ENCODE assay signal across 20 cellular contexts in the genomic region with DNA sequence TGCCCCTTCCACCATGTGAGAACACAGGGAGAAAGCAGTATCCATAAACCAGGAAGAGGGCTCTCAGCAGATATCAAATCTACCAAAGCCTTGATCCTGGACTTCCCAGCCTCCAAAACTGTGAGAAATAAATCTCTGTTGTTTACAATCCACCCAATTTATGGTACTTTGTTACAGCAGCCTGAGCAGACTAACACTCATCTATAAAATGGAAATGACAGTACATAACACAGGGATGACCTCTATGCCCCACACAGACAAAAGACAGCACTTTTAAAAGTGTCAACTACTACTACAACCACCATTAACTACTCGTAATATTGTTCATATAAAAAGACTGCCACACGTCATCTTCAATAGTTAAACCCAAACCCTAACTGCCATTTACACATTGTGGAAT. TPM values are rescaled to one million over a fixed set of nuclear protein-coding genes. Genes with fewer than 3 reads are reported as not detected.
DNase-seq lines count a peak whose midpoint lies in the region; ATAC-seq and TF ChIP-seq lines count a peak whose summit lies in the region.
"Had no signal": no experiment of that assay in that cellular context is flagged by ENCODE, and none has a peak within 500 bp of the region (broad histone marks: within the 10 kb centered on the region; RNA-seq: fewer than 3 reads in every experiment).

No MANE protein-coding gene starts in this region.

- ATAC-seq in GM21737 (IDR thresholded peaks at IDR 0.05; ENCODE audit: unreplicated experiment), result no peak
- ATAC-seq: CD8-positive, alpha-beta T cell; GM12878 had no signal

- no peak overlapping the region for H3K18ac ChIP-seq in mesendoderm (ENCODE audit: low read length)

- H3K23ac ChIP-seq in mesendoderm (ENCODE audit: low read length), result no peak overlapping the region

- CTCF ChIA-PET in HEK293T (lab: Yijun Ruan, JAX), result interaction anchor here (0.8 kb wide), 1 partner anchor 8 kb away, joined by 3 read pairs; no protein-coding TSS in a partner anchor

- peak overlapping the region; percentile 36 for H3K56ac ChIP-seq in mesendoderm (ENCODE audit: low read length)

- H3K36me3 Mint-ChIP-seq in activated naive CD4-positive, alpha-beta T cell treated with anti-CD3 and anti-CD28 coated beads, Interleukin-2, amount 50 U/mL, for 24 hours, result peaks cover 11% of the 10 kb centered on the region
- peaks cover 2% of the 10 kb centered on the region for H3K36me3 Mint-ChIP-seq in progenitor cell of endocrine pancreas (ENCODE audit: insufficient read depth)

- TF ChIP-seq CTCF in progenitor cell of endocrine pancreas (IDR thresholded peaks at IDR 0.05; ENCODE audit: unreplicated experiment), result no peak
- no peak for TF ChIP-seq CTCF in ovary (IDR thresholded peaks at IDR 0.05)

- H3K4me2 ChIP-seq in mesendoderm (ENCODE audit: low read length), result no peak overlapping the region

- peaks cover 17% of the 10 kb centered on the region for H3K79me1 ChIP-seq in mesendoderm (ENCODE audit: low read length)

- H3K9me3 Mint-ChIP-seq in activated naive CD4-positive, alpha-beta T cell treated with anti-CD3 and anti-CD28 coated beads, Interleukin-2, amount 50 U/mL, for 24 hours, result peaks cover 5% of the 10 kb centered on the region
- no peaks in the 10 kb centered on the region for H3K9me3 Mint-ChIP-seq in progenitor cell of endocrine pancreas (ENCODE audit: low read depth)
- H3K9me3 Mint-ChIP-seq: HFFc6 had no signal

- DNase-seq in activated naive CD4-positive, alpha-beta T cell (lab: John Stamatoyannopoulos, UW), result no peak
- DNase-seq in HEK293T (ENCODE audit: extremely low spot score), result no peak
- no peak for DNase-seq in mesendoderm
- DNase-seq in progenitor cell of endocrine pancreas (ENCODE audit: low spot score, unreplicated experiment), result no peak
- no peak for DNase-seq in GOT3 (lab: John Stamatoyannopoulos, UW)
- no peak for DNase-seq in ovary
- DNase-seq: 8988T; BE2C; CD8-positive, alpha-beta T cell; GDM1; GM23248; HFFc6; KBM-7; NCI-H1048; NCI-H1436 treated with DMSO at 0.1 percent for 48 hours; NCI-H2081 treated with DMSO at 0.1 percent for 48 hours; SHP77 had no signal

- H4K8ac ChIP-seq in mesendoderm (ENCODE audit: low read depth, low read length), result no peak overlapping the region

- H4K5ac ChIP-seq in mesendoderm (ENCODE audit: low read length), result no peak overlapping the region

- POLR2A ChIA-PET in HEK293T (lab: Yijun Ruan, JAX), result no interaction called here

- no peak overlapping the region for H2AK5ac ChIP-seq in mesendoderm (ENCODE audit: low read length)

- H3K9ac ChIP-seq in mesendoderm (ENCODE audit: low read length), result no peak overlapping the region
- H3K9ac ChIP-seq: GM23248 had no signal

- intact Hi-C loops in ovary (cut with DNase I), result no loop called here

- no peak for TF ChIP-seq EP300 in ovary (IDR thresholded peaks at IDR 0.05)

- H2BK120ac ChIP-seq in mesendoderm (ENCODE audit: low read depth, low read length), result no peak overlapping the region

- H3K27ac Mint-ChIP-seq in activated naive CD4-positive, alpha-beta T cell treated with anti-CD3 and anti-CD28 coated beads, Interleukin-2, amount 50 U/mL, for 24 hours, result peak overlapping the region; percentile 30
- peak overlapping the region; percentile 82 for H3K27ac Mint-ChIP-seq in progenitor cell of endocrine pancreas
- H3K27ac Mint-ChIP-seq: CD8-positive, alpha-beta T cell; HFFc6 had no signal

- no peaks in the 10 kb centered on the region for H3K9me3 ChIP-seq in ovary
- H3K9me3 ChIP-seq: BE2C had no signal

- no peak for TF ChIP-seq POLR2A in ovary (IDR thresholded peaks at IDR 0.05)

- no peak overlapping the region for H2BK15ac ChIP-seq in mesendoderm (replicated peaks; ENCODE audit: low read depth)

- H3K4ac ChIP-seq in mesendoderm (ENCODE audit: low read depth, low read length), result no peak overlapping the region

- H3K4me1 ChIP-seq in mesendoderm (ENCODE audit: control insufficient read depth, low read depth, low read length) (peaks cover 28% of the 10 kb centered on the region), ovary (ENCODE audit: insufficient read depth) (peaks cover 25% of the 10 kb centered on the region)
- H3K4me1 ChIP-seq: BE2C had no signal

- H3K4me1 Mint-ChIP-seq in activated naive CD4-positive, alpha-beta T cell treated with anti-CD3 and anti-CD28 coated beads, Interleukin-2, amount 50 U/mL, for 24 hours, result peaks cover 96% of the 10 kb centered on the region
- H3K4me1 Mint-ChIP-seq in progenitor cell of endocrine pancreas (ENCODE audit: low read depth), result peaks cover 46% of the 10 kb centered on the region

- no peaks in the 10 kb centered on the region for H3K27me3 Mint-ChIP-seq in activated naive CD4-positive, alpha-beta T cell treated with anti-CD3 and anti-CD28 coated beads, Interleukin-2, amount 50 U/mL, for 24 hours
- no peaks in the 10 kb centered on the region for H3K27me3 Mint-ChIP-seq in progenitor cell of endocrine pancreas

- H3K79me2 ChIP-seq in mesendoderm (ENCODE audit: control insufficient read depth, insufficient read depth, low read length), result peaks cover 84% of the 10 kb centered on the region

- no peak overlapping the region for H3K4me3 ChIP-seq in mesendoderm (ENCODE audit: low read length)
- H3K4me3 ChIP-seq in ovary, result no peak overlapping the region
- H3K4me3 ChIP-seq: GM12878, GM23248 had no signal

- no peak overlapping the region for H2BK5ac ChIP-seq in mesendoderm (ENCODE audit: low read length)

- H3K27ac ChIP-seq in mesendoderm (ENCODE audit: low read depth, low read length), result no peak overlapping the region
- H3K27ac ChIP-seq in ovary, result no peak overlapping the region
- H3K27ac ChIP-seq: GM23248 had no signal

- H3K27me3 ChIP-seq in mesendoderm (ENCODE audit: insufficient read depth, low read length, poor library complexity) (no peaks in the 10 kb centered on the region), ovary (no peaks in the 10 kb centered on the region)
- H3K27me3 ChIP-seq: BE2C had no signal

- WGBS in mesendoderm (ENCODE audit: extremely low coverage, insufficient coverage, low lambda C conversion rate), result no CpG with 5 or more reads among the region's 2 CpGs
- WGBS in ovary, 3 donors, result 94 to 97% (median 95%) methylated on average over 2 of the region's 2 CpGs

- H3K4me3 Mint-ChIP-seq in activated naive CD4-positive, alpha-beta T cell treated with anti-CD3 and anti-CD28 coated beads, Interleukin-2, amount 50 U/mL, for 24 hours, result no peak overlapping the region
- H3K4me3 Mint-ChIP-seq in progenitor cell of endocrine pancreas (ENCODE audit: low read depth), result no peak overlapping the region
- H3K4me3 Mint-ChIP-seq: CD8-positive, alpha-beta T cell; HFFc6 had no signal

- H3K36me3 ChIP-seq in mesendoderm (ENCODE audit: control insufficient read depth, insufficient read depth, low read length) (no peaks in the 10 kb centered on the region), ovary (no peaks in the 10 kb centered on the region)

TF ChIP-seq in HEK293T, 16 proteins besides CTCF, POLR2A, EP300 and RAD21:
- TF ChIP-seq ARNT (IDR thresholded peaks at IDR 0.05), result no peak
- no peak for TF ChIP-seq LEF1 (IDR thresholded peaks at IDR 0.05; ENCODE audit: borderline replicate concordance)
- TF ChIP-seq FOXK2 (IDR thresholded peaks at IDR 0.05), result no peak
- TF ChIP-seq CTBP1 (IDR thresholded peaks at IDR 0.05; ENCODE audit: borderline replicate concordance), result 0 out of 2 replicates have a peak, but pooled peaks have one; percentile 30
- no peak for TF ChIP-seq L3MBTL2 (conservative IDR thresholded peaks at IDR 0.05)
- no peak for TF ChIP-seq NFRKB (IDR thresholded peaks at IDR 0.05)
- peak; percentile 23; the same call in 1 of the 2 replicates for TF ChIP-seq PKNOX1 (IDR thresholded peaks at IDR 0.05)
- TF ChIP-seq SP1 (IDR thresholded peaks at IDR 0.05), result no peak
- no peak for TF ChIP-seq SUZ12 (IDR thresholded peaks at IDR 0.05)
- TF ChIP-seq FOXA1 (IDR thresholded peaks at IDR 0.05), result no peak
- no peak for TF ChIP-seq ELF4 (IDR thresholded peaks at IDR 0.05)
- no peak for TF ChIP-seq BHLHE40 (IDR thresholded peaks at IDR 0.05; ENCODE audit: borderline replicate concordance)
- TF ChIP-seq HDGF (IDR thresholded peaks at IDR 0.05; ENCODE audit: borderline replicate concordance), result no peak
- no peak for TF ChIP-seq FOXM1 (IDR thresholded peaks at IDR 0.05; ENCODE audit: borderline replicate concordance)

RNA-seq across cellular contexts. Expression of gene RYK, which starts 5.7 kb away (rescaled TPM):
- 87.5 TPM for polyA plus RNA-seq in mesendoderm (2013, experiment 1 of 2)
- polyA plus RNA-seq in mesendoderm (2013, experiment 2 of 2), result 87.1 TPM
- total RNA-seq in progenitor cell of endocrine pancreas (82.3 and 85.2 TPM in 2 replicates), ovary (100 to 1,000 TPM; 100 to 171 (median 125) TPM)
- 10 to 100 TPM; 78.1 to 94.9 TPM for polyA plus RNA-seq in ovary
